ENCODE assay signal across 12 cellular contexts in genomic region chr4:131644619-131645018, GRCh38.
DNase-seq lines count a peak whose midpoint lies in the region; ATAC-seq, FAIRE-seq and TF ChIP-seq lines count a peak whose summit lies in the region.
"Had no signal": no experiment of that assay in that cellular context is flagged by ENCODE, and none has a peak within 500 bp of the region (broad histone marks: within the 10 kb centered on the region; RNA-seq: fewer than 3 reads in every experiment).

No MANE protein-coding gene starts in this region.

- H3K27me3 ChIP-seq in Karpas-422 (ENCODE audit: low read length) (no peaks in the 10 kb centered on the region), GM12878 (replicated peaks in 1 of 2; ENCODE audit: control insufficient read depth in 2 of 2, insufficient read depth in 2 of 2, low read length in 1 of 2) (no peaks in the 10 kb centered on the region), uterus (no peaks in the 10 kb centered on the region)

- H4K20me1 ChIP-seq in Karpas-422 (ENCODE audit: insufficient read depth, low read depth, low read length) (no peaks in the 10 kb centered on the region), GM12878 (ENCODE audit: control insufficient read depth, insufficient read depth) (no peaks in the 10 kb centered on the region)

- no peak for TF ChIP-seq POLR2A in GM12878 (IDR thresholded peaks at IDR 0.05; ENCODE audit: low read depth, low read length)
- TF ChIP-seq POLR2A in uterus (IDR thresholded peaks at IDR 0.05), result no peak

- no peaks in the 10 kb centered on the region for H3K4me1 Mint-ChIP-seq in activated naive CD8-positive, alpha-beta T cell treated with anti-CD3 and anti-CD28 coated beads for 36 hours
- H3K4me1 Mint-ChIP-seq: mesothelial cell of epicardium had no signal

- H3K36me3 ChIP-seq in Karpas-422 (ENCODE audit: insufficient read depth, low read length) (no peaks in the 10 kb centered on the region), GM12878 (ENCODE audit: control insufficient read depth in 2 of 2, insufficient read depth in 2 of 2, low read length in 1 of 2) (no peaks in the 10 kb centered on the region), uterus (no peaks in the 10 kb centered on the region)

- DNase-seq in EH (ENCODE audit: low read depth) (peak; percentile 1), Karpas-422 (no peak), GM12878 (ENCODE audit: low read depth, low spot score) (no peak), kidney tubule cell (ENCODE audit: low spot score) (peak; percentile 36), glomerular visceral epithelial cell (ENCODE audit: extremely low spot score) (no peak), uterus (no peak)
- DNase-seq in activated naive CD8-positive, alpha-beta T cell treated with anti-CD3 and anti-CD28 coated beads for 36 hours, result no peak
- DNase-seq: activated CD4-positive, CD25-positive, alpha-beta regulatory T cell treated with anti-CD3 and anti-CD28 coated beads, Interleukin-2, amount 50 U/mL, for 72 hours; central memory CD4-positive, alpha-beta T cell; NCI-H1436 had no signal

- H3K27ac Mint-ChIP-seq in activated naive CD8-positive, alpha-beta T cell treated with anti-CD3 and anti-CD28 coated beads for 36 hours, result no peak overlapping the region
- H3K27ac Mint-ChIP-seq: mesothelial cell of epicardium had no signal

- peak; percentile 19 to 44 (median 41); a peak in 3 of 6 replicates for TF ChIP-seq CTCF in GM12878 (IDR thresholded peaks at IDR 0.05 in 2 of 3, conservative IDR thresholded peaks at IDR 0.05 in 1 of 3; ENCODE audit: control insufficient read depth in 2 of 3, extremely low read depth in 1 of 3, insufficient read depth in 1 of 3, low read depth in 3 of 3, low read length in 3 of 3)
- no peak for TF ChIP-seq CTCF in uterus (IDR thresholded peaks at IDR 0.05)

- H3K27me3 Mint-ChIP-seq in activated naive CD8-positive, alpha-beta T cell treated with anti-CD3 and anti-CD28 coated beads for 36 hours, result no peaks in the 10 kb centered on the region

- in situ Hi-C loops in GM12878 (cut with MboI), result no loop called here

- no peak for TF ChIP-seq EP300 in GM12878 (IDR thresholded peaks at IDR 0.05; ENCODE audit: borderline replicate concordance in 1 of 2, control insufficient read depth in 1 of 2, low read depth in 2 of 2, low read length in 2 of 2)

- H3K9me3 Mint-ChIP-seq in activated naive CD8-positive, alpha-beta T cell treated with anti-CD3 and anti-CD28 coated beads for 36 hours, result peaks cover 3% of the 10 kb centered on the region

- no peak overlapping the region for H3K4me3 Mint-ChIP-seq in activated naive CD8-positive, alpha-beta T cell treated with anti-CD3 and anti-CD28 coated beads for 36 hours
- H3K4me3 Mint-ChIP-seq: mesothelial cell of epicardium had no signal

- H3K36me3 Mint-ChIP-seq in activated naive CD8-positive, alpha-beta T cell treated with anti-CD3 and anti-CD28 coated beads for 36 hours, result no peaks in the 10 kb centered on the region
- H3K36me3 Mint-ChIP-seq: mesothelial cell of epicardium had no signal

- H3K4me3 ChIP-seq in Karpas-422 (ENCODE audit: low read length) (no peak overlapping the region), GM12878 (no peak overlapping the region), uterus (no peak overlapping the region)

- no peak overlapping the region for H3K4me2 ChIP-seq in Karpas-422 (ENCODE audit: low read depth, low read length, poor library complexity, severe bottlenecking)
- no peak overlapping the region for H3K4me2 ChIP-seq in GM12878 (ENCODE audit: control insufficient read depth, insufficient read depth)

- SMC1A ChIA-PET in GM12878 (lab: Charles Lee; ENCODE audit: uncharacterized antibody, unreplicated experiment), result interaction anchor here (1.1 to 1.6 kb wide), 4 partner anchors 13 to 553 kb away, joined by 3 to 5 read pairs (median 4); no protein-coding TSS in a partner anchor

- no peaks in the 10 kb centered on the region for H3K79me2 ChIP-seq in Karpas-422 (ENCODE audit: low read length)
- H3K79me2 ChIP-seq in GM12878 (ENCODE audit: control insufficient read depth, insufficient read depth, low read length), result no peaks in the 10 kb centered on the region

- H3K27ac ChIP-seq in Karpas-422 (ENCODE audit: low read length) (no peak overlapping the region), GM12878 (ENCODE audit: control insufficient read depth, insufficient read depth) (no peak overlapping the region), uterus (no peak overlapping the region)

- peaks cover 6% of the 10 kb centered on the region; the same call in 1 of the 2 replicates for H3K9me3 ChIP-seq in Karpas-422 (ENCODE audit: low read length)
- H3K9me3 ChIP-seq in GM12878 (replicated peaks; ENCODE audit: control insufficient read depth, insufficient read depth, low read length), result no peaks in the 10 kb centered on the region
- no peaks in the 10 kb centered on the region for H3K9me3 ChIP-seq in uterus

- H3K9me2 ChIP-seq in Karpas-422 (replicated peaks; ENCODE audit: insufficient read depth, low read length), result no peaks in the 10 kb centered on the region

- no peaks in the 10 kb centered on the region for H3K4me1 ChIP-seq in Karpas-422 (ENCODE audit: low read length)
- H3K4me1 ChIP-seq in GM12878 (ENCODE audit: control insufficient read depth, insufficient read depth, low read length), result no peaks in the 10 kb centered on the region
- H3K4me1 ChIP-seq in uterus, result no peaks in the 10 kb centered on the region

- CTCF ChIA-PET in GM12878 (lab: Yijun Ruan, JAX), result interaction anchor here (1.0 to 1.8 kb wide), 4 partner anchors 214 to 836 kb away, joined by 3 to 10 read pairs (median 4); no protein-coding TSS in a partner anchor

- RAD21 ChIA-PET in GM12878 (lab: Charles Lee; ENCODE audit: unreplicated experiment), result interaction anchor here (0.7 to 2.3 kb wide), 5 partner anchors 228 to 590 kb away, joined by 3 to 6 read pairs (median 3); no protein-coding TSS in a partner anchor

- TF ChIP-seq RAD21 in GM12878 (IDR thresholded peaks at IDR 0.05; ENCODE audit: insufficient read depth, low read depth, low read length), result peak; percentile 61

- WGBS in GM12878 (ENCODE audit: insufficient coverage, insufficient replicate concordance, low lambda C conversion rate, missing lambda C conversion rate), result 7% methylated on average over 1 of the region's 1 CpG

- peak; percentile 70 for ATAC-seq in GM12878
- no peak for ATAC-seq in GM21723 (IDR thresholded peaks at IDR 0.05; ENCODE audit: unreplicated experiment)

- intact Hi-C loops in GM12878 (cut with micrococcal nuclease; ENCODE audit: unreplicated experiment), result loop anchor here (10.0 kb wide), 1 partner anchor 550 kb away; no protein-coding TSS in a partner anchor
- intact Hi-C loops in uterus (cut with DNase I; ENCODE audit: low total_unique reads), result no loop called here

- H3K9ac ChIP-seq in Karpas-422 (ENCODE audit: low read length) (no peak overlapping the region), GM12878 (ENCODE audit: control insufficient read depth, insufficient read depth, low read length) (no peak overlapping the region)

- POLR2A ChIA-PET in GM12878 (lab: Charles Lee), result no interaction called here

- H2AFZ ChIP-seq in Karpas-422 (ENCODE audit: low read length) (peak overlapping the region; percentile 54), GM12878 (ENCODE audit: control insufficient read depth, low read depth, low read length) (no peak overlapping the region; the same call in 1 of the 2 replicates)

- BruUV-seq in GM12878 (replicated peaks; lab: Mats Ljungman, UMichigan), result no TSS peak

- no peak for FAIRE-seq in GM12878 (lab: Jason Lieb, UNC)

TF ChIP-seq in GM12878, 131 proteins besides CTCF, POLR2A, EP300 and RAD21:
- TF ChIP-seq, protein P1, sequence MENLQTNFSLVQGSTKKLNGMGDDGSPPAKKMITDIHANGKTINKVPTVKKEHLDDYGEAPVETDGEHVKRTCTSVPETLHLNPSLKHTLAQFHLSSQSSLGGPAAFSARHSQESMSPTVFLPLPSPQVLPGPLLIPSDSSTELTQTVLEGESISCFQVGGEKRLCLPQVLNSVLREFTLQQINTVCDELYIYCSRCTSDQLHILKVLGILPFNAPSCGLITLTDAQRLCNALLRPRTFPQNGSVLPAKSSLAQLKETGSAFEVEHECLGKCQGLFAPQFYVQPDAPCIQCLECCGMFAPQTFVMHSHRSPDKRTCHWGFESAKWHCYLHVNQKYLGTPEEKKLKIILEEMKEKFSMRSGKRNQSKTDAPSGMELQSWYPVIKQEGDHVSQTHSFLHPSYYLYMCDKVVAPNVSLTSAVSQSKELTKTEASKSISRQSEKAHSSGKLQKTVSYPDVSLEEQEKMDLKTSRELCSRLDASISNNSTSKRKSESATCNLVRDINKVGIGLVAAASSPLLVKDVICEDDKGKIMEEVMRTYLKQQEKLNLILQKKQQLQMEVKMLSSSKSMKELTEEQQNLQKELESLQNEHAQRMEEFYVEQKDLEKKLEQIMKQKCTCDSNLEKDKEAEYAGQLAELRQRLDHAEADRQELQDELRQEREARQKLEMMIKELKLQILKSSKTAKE (IDR thresholded peaks at IDR 0.05; ENCODE audit: low read depth, poor library complexity, severe bottlenecking), result no peak
- TF ChIP-seq HDGF (IDR thresholded peaks at IDR 0.05) (no peak), BRCA1 (IDR thresholded peaks at IDR 0.05; ENCODE audit: low read depth, low read length) (no peak), ZNF24 (IDR thresholded peaks at IDR 0.05) (no peak), SMC3 (IDR thresholded peaks at IDR 0.05; ENCODE audit: borderline replicate concordance, low read length) (peak; percentile 37; the same call in 1 of the 2 replicates)
- TF ChIP-seq, protein P2, sequence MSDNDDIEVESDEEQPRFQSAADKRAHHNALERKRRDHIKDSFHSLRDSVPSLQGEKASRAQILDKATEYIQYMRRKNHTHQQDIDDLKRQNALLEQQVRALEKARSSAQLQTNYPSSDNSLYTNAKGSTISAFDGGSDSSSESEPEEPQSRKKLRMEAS (IDR thresholded peaks at IDR 0.05; ENCODE audit: low read depth, low read length), result no peak

Comparison
In these comparisons a context has a peak if more than half of its experiments do, and no peak if none do; other contexts are left out.
1. DNase-seq: peak in EH (single experiment) and kidney tubule cell (single experiment); none in Karpas-422 (single experiment), GM12878 (single experiment), glomerular visceral epithelial cell (single experiment), activated naive CD8-positive, alpha-beta T cell treated with anti-CD3 and anti-CD28 coated beads for 36 hours (single experiment) and uterus (0 of 2).
2. CTCF ChIP-seq: peak in GM12878 (3 of 3); none in uterus (0 of 4).